8 cellular contexts compared by ENCODE assay signal in the genomic region with DNA sequence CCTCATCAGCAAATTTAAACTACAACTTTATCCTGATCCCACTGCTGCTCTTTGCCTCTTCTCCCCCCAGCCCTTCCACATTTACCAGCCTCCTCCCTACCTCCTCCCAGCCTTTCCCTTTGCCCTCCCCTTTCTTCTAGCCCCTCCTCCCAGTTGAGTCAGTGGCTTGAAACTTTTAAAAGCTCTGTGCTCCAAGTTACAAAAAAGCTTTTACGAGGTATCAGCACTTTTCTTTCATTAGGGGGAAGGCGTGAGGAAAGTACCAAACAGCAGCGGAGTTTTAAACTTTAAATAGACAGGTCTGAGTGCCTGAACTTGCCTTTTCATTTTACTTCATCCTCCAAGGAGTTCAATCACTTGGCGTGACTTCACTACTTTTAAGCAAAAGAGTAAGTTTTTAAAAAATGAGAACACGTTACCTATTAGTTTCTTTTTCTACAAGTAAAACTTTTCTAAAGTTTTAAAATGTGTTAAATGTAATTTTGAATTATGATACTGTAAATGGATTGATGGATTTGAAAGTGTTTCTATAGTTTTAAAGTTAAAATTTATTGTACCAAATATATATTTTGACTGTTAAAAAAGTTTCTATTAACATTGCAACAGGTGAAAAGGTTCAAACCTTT. TPM values are rescaled to one million over a fixed set of nuclear protein-coding genes. Genes with fewer than 3 reads are reported as not detected.
DNase-seq lines count a peak whose midpoint lies in the region; ATAC-seq and TF ChIP-seq lines count a peak whose summit lies in the region.

TSS of gene GJA1 (plus strand) at position 203 of the 626 bp plus-strand sequence. CDS start 11,202 bp downstream, outside the sequence.

- DNase-seq in GM04503 (ENCODE audit: low read depth) (peak; percentile 61), T1000 (lab: John Stamatoyannopoulos, UW) (peak; percentile 9), fibroblast of gingiva (ENCODE audit: low read depth) (peak; percentile 71), vagina (ENCODE audit: extremely low spot score in 2 of 2) (peak in 1 of 2 donors; percentile 92), cerebellar nuclear complex (lab: John Stamatoyannopoulos, UW) (no peak)

- intact Hi-C loops in vagina (cut with DNase I): loop anchor here (10.0 kb wide), 1 partner anchor 419 kb away; no protein-coding TSS in a partner anchor

- H3K27ac ChIP-seq in muscle layer of duodenum (ENCODE audit: low read length) (peak within 1 kb of the TSS; percentile 94), vagina (peak within 1 kb of the TSS; percentile 96)

- H3K9me3 ChIP-seq in muscle layer of duodenum (ENCODE audit: control insufficient read depth in 1 of 2, low read length in 2 of 2) (no peaks in the 10 kb centered on the region), vagina (no peaks in the 10 kb centered on the region)

- peak in 1 of 2 donors; percentile 79 for TF ChIP-seq POLR2A in vagina (IDR thresholded peaks at IDR 0.05)

- TF ChIP-seq CTCF in vagina (IDR thresholded peaks at IDR 0.05): peak in 1 of 3 experiments; percentile 6

- H3K4me3 ChIP-seq in muscle layer of duodenum (ENCODE audit: low read depth in 1 of 2, low read length in 2 of 2): peak within 1 kb of the TSS; percentile 79 to 80
- H3K4me3 ChIP-seq in vagina: peak within 1 kb of the TSS; percentile 53 to 77

- H3K27me3 ChIP-seq in muscle layer of duodenum (ENCODE audit: low read depth, low read length): no peaks in the 10 kb centered on the region
- no peaks in the 10 kb centered on the region for H3K27me3 ChIP-seq in vagina

- H3K36me3 ChIP-seq in muscle layer of duodenum (ENCODE audit: control insufficient read depth in 1 of 2, insufficient read depth in 2 of 2, low read length in 2 of 2) (peaks cover 0 to 8% of the 10 kb centered on the region in 2 donors), vagina (no peaks in the 10 kb centered on the region)

- H3K4me1 ChIP-seq in muscle layer of duodenum (ENCODE audit: control insufficient read depth in 1 of 2, insufficient read depth in 2 of 2, low read length in 2 of 2) (no peaks in the 10 kb centered on the region), vagina (peaks cover 37% of the 10 kb centered on the region)

- ATAC-seq in GM21619 (IDR thresholded peaks at IDR 0.05; ENCODE audit: unreplicated experiment) (no peak), HG02973 (IDR thresholded peaks at IDR 0.05; ENCODE audit: unreplicated experiment) (no peak)

RNA-seq across cellular contexts. Expression of gene GJA1, which starts in this region (rescaled TPM):
- total RNA-seq in vagina: 261 TPM

Comparison
In these comparisons a context has a peak if more than half of its experiments do, and no peak if none do; other contexts are left out.
1. DNase-seq: peak in GM04503 (single experiment), T1000 (single experiment) and fibroblast of gingiva (single experiment); none in cerebellar nuclear complex (0 of 2).